Comparison of ENCODE assay signal across 28 cellular contexts in the genomic region with DNA sequence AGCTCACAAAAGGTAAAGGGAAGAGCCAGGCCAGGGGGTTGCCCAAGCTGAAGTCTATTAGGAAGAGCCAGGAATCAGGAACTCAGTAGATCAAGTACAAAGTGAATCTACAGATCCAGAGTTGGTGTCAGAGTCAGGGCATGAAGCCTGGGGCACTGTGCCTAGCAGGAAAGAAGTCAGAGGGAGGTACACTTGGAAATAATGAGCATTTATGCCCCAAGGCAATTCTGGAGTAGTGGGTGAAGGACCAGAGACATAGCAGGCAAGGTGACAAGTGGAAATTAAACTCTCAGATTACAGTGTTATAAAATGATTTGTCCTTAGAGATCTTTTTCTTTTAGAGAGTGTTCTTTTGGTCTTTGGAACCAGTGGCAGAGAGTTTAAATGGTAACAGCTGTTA.
DNase-seq lines count a peak whose midpoint lies in the region; ATAC-seq, FAIRE-seq and TF ChIP-seq lines count a peak whose summit lies in the region.
"Had no signal": no experiment of that assay in that cellular context is flagged by ENCODE, and none has a peak within 500 bp of the region (broad histone marks: within the 10 kb centered on the region; RNA-seq: fewer than 3 reads in every experiment).

No MANE protein-coding gene starts in this region.

- no peak overlapping the region for H2BK5ac ChIP-seq in mesendoderm (ENCODE audit: low read length)

- H3K56ac ChIP-seq in mesendoderm (ENCODE audit: low read length), result no peak overlapping the region

- no peak overlapping the region for H3K27ac ChIP-seq in mesendoderm (ENCODE audit: low read depth, low read length)
- H3K27ac ChIP-seq in hepatocyte, result no peak overlapping the region
- no peak overlapping the region for H3K27ac ChIP-seq in HepG2 (ENCODE audit: extremely low read length, insufficient read depth, low read length)
- H3K27ac ChIP-seq: psoas muscle, SJSA1, skin epidermis, testis, vagina had no signal

- TF ChIP-seq CTCF in hepatocyte (IDR thresholded peaks at IDR 0.05; ENCODE audit: poor library complexity), result no peak
- TF ChIP-seq CTCF in HepG2 (CRISPR knock-in tag; IDR thresholded peaks at IDR 0.05), result no peak

- no peak for ATAC-seq in HepG2
- ATAC-seq: activated CD4-positive, alpha-beta T cell treated with anti-CD3 and anti-CD28 coated beads for 36 hours; activated T-cell treated with anti-CD3 and anti-CD28 coated beads, Interleukin-2, amount 50 U/mL, for 72 hours; left ventricle myocardium superior; mucosa of descending colon; Panc1; psoas muscle had no signal

- DNase-seq in ELF-1 (ENCODE audit: low read depth, low spot score), result peak; percentile 7
- DNase-seq in NCI-H1436 treated with DMSO at 0.1 percent for 48 hours (lab: John Stamatoyannopoulos, UW), result peak; percentile 76
- DNase-seq in NCI-H69 (lab: John Stamatoyannopoulos, UW), result peak; percentile 99
- DNase-seq in mesendoderm, result peak; percentile 3
- DNase-seq in NCI-H526 (lab: John Stamatoyannopoulos, UW), result no peak
- DNase-seq in hepatocyte (ENCODE audit: low spot score), result no peak
- no peak for DNase-seq in HepG2 (ENCODE audit: low spot score)
- DNase-seq in NCI-H1694 treated with DMSO at 0.1 percent for 48 hours (lab: John Stamatoyannopoulos, UW), result no peak
- DNase-seq: activated CD4-positive, alpha-beta T cell treated with anti-CD3 and anti-CD28 coated beads for 36 hours; activated naive CD4-positive, alpha-beta T cell treated with anti-CD3 and anti-CD28 coated beads, Interleukin-2, amount 50 U/mL, for 16 hours; activated T-cell treated with anti-CD3 and anti-CD28 coated beads, Interleukin-2, amount 50 U/mL, for 72 hours; central memory CD4-positive, alpha-beta T cell; dorsolateral prefrontal cortex; foreskin fibroblast; H9; left ventricle myocardium superior; mucosa of descending colon; NCI-H2029; NK-92 treated with Interleukin-12 subunit alpha and Interleukin-12 subunit beta, amount 100 ng/mL, for 24 hours; psoas muscle; stimulated activated CD4-positive, alpha-beta T cell treated with anti-CD3 and anti-CD28 coated beads, Interleukin-1b, Interleukin-23, amount 100 ng/mL, for 48 hours; testis had no signal

- H3K4ac ChIP-seq in mesendoderm (ENCODE audit: low read depth, low read length), result no peak overlapping the region

- H3K4me3 ChIP-seq in mesendoderm (ENCODE audit: low read length), result no peak overlapping the region
- H3K4me3 ChIP-seq in hepatocyte, result no peak overlapping the region
- no peak overlapping the region for H3K4me3 ChIP-seq in HepG2 (replicated peaks in 1 of 3; ENCODE audit: insufficient read depth in 1 of 3, low read depth in 2 of 3, low read length in 3 of 3)
- H3K4me3 ChIP-seq: ascending aorta, dorsolateral prefrontal cortex, mucosa of descending colon, psoas muscle, SJSA1, skin epidermis, testis, vagina had no signal

- BruUV-seq in HepG2 (replicated peaks; lab: Mats Ljungman, UMichigan), result no TSS peak

- CTCF ChIA-PET in HepG2 (lab: Yijun Ruan, JAX; ENCODE audit: low intra/inter-chr PET ratio, low total read pairs), result no interaction called here

- peaks cover 2% of the 10 kb centered on the region for H3K4me1 ChIP-seq in mesendoderm (ENCODE audit: control insufficient read depth, low read depth, low read length)
- H3K4me1 ChIP-seq in hepatocyte (ENCODE audit: insufficient read depth), result no peaks in the 10 kb centered on the region
- H3K4me1 ChIP-seq in HepG2 (ENCODE audit: insufficient read depth, low read length), result no peaks in the 10 kb centered on the region
- H3K4me1 ChIP-seq: ascending aorta, psoas muscle, SJSA1 had no signal

- H2AK5ac ChIP-seq in mesendoderm (ENCODE audit: low read length), result no peak overlapping the region

- no peak overlapping the region for H3K9ac ChIP-seq in mesendoderm (ENCODE audit: low read length)
- H3K9ac ChIP-seq in HepG2 (ENCODE audit: insufficient read depth, low read depth, low read length), result no peak overlapping the region

- H2BK15ac ChIP-seq in mesendoderm (replicated peaks; ENCODE audit: low read depth), result no peak overlapping the region

- no peak for TF ChIP-seq POLR2A in HepG2 (IDR thresholded peaks at IDR 0.05; ENCODE audit: insufficient read depth in 1 of 2, low read depth in 2 of 2, low read length in 2 of 2)

- POLR2A ChIA-PET in HepG2 (lab: Yijun Ruan, JAX), result no interaction called here

- no peaks in the 10 kb centered on the region for H3K27me3 ChIP-seq in mesendoderm (ENCODE audit: insufficient read depth, low read length, poor library complexity)
- H3K27me3 ChIP-seq in hepatocyte, result no peaks in the 10 kb centered on the region
- no peaks in the 10 kb centered on the region for H3K27me3 ChIP-seq in HepG2 (ENCODE audit: control insufficient read depth in 1 of 2, insufficient read depth in 2 of 2, low read length in 2 of 2)
- H3K27me3 ChIP-seq: ascending aorta, dorsolateral prefrontal cortex, SJSA1, testis, vagina had no signal

- H3K9me2 ChIP-seq in hepatocyte (replicated peaks; ENCODE audit: insufficient read depth), result no peaks in the 10 kb centered on the region

- FAIRE-seq in HepG2 (lab: Jason Lieb, UNC), result no peak
- FAIRE-seq: D721Med had no signal

- intact Hi-C loops in HepG2 (cut with micrococcal nuclease; ENCODE audit: unreplicated experiment), result no loop called here

- H3K36me3 ChIP-seq in mesendoderm (ENCODE audit: control insufficient read depth, insufficient read depth, low read length), result no peaks in the 10 kb centered on the region
- no peaks in the 10 kb centered on the region for H3K36me3 ChIP-seq in hepatocyte (replicated peaks; ENCODE audit: insufficient read depth, low read depth)
- H3K36me3 ChIP-seq in HepG2 (replicated peaks in 1 of 2; ENCODE audit: control insufficient read depth in 1 of 2, insufficient read depth in 2 of 2, low read length in 2 of 2), result no peaks in the 10 kb centered on the region
- H3K36me3 ChIP-seq: ascending aorta, SJSA1, vagina had no signal

- in situ Hi-C loops in HepG2 (cut with HindIII; ENCODE audit: extremely low pct_ligation_motif_present, low pct_unique_long_range_greater_than_20kb), result loop anchor here (10.0 kb wide), 1 partner anchor 57 kb away; no protein-coding TSS in a partner anchor

- H3K79me2 ChIP-seq in mesendoderm (ENCODE audit: control insufficient read depth, insufficient read depth, low read length) (no peaks in the 10 kb centered on the region), hepatocyte (no peaks in the 10 kb centered on the region), HepG2 (ENCODE audit: insufficient read depth, low read length) (no peaks in the 10 kb centered on the region)

- TF ChIP-seq RAD21 in HepG2 (CRISPR knock-in tag; IDR thresholded peaks at IDR 0.05), result no peak

- H3K79me1 ChIP-seq in mesendoderm (ENCODE audit: low read length), result no peaks in the 10 kb centered on the region

- H4K8ac ChIP-seq in mesendoderm (ENCODE audit: low read depth, low read length), result no peak overlapping the region

- H3K23ac ChIP-seq in mesendoderm (ENCODE audit: low read length), result no peak overlapping the region

- H3K9me3 ChIP-seq in hepatocyte (ENCODE audit: low read depth), result no peaks in the 10 kb centered on the region
- no peaks in the 10 kb centered on the region for H3K9me3 ChIP-seq in HepG2 (ENCODE audit: low read length)
- H3K9me3 ChIP-seq: ascending aorta, mucosa of descending colon, psoas muscle, SJSA1, testis, vagina had no signal

- no peak overlapping the region for H4K5ac ChIP-seq in mesendoderm (ENCODE audit: low read length)

- no peak overlapping the region for H3K4me2 ChIP-seq in mesendoderm (ENCODE audit: low read length)
- H3K4me2 ChIP-seq in hepatocyte, result no peak overlapping the region
- H3K4me2 ChIP-seq in HepG2 (ENCODE audit: low read depth, low read length), result no peak overlapping the region

- no peak overlapping the region for H3K18ac ChIP-seq in mesendoderm (ENCODE audit: low read length)

- no peak for TF ChIP-seq EP300 in HepG2 (IDR thresholded peaks at IDR 0.05; ENCODE audit: low read depth in 2 of 2, low read length in 2 of 2)
- TF ChIP-seq EP300 in HepG2 (CRISPR knock-in tag; IDR thresholded peaks at IDR 0.05; ENCODE audit: borderline replicate concordance), result no peak

- no peak overlapping the region for H2AFZ ChIP-seq in hepatocyte
- no peak overlapping the region for H2AFZ ChIP-seq in HepG2 (ENCODE audit: low read length)

- no peak overlapping the region for H2BK120ac ChIP-seq in mesendoderm (ENCODE audit: low read depth, low read length)

- no peaks in the 10 kb centered on the region for H4K20me1 ChIP-seq in hepatocyte (ENCODE audit: insufficient read depth, poor library complexity, severe bottlenecking)
- no peaks in the 10 kb centered on the region for H4K20me1 ChIP-seq in HepG2 (ENCODE audit: insufficient read depth, low read length)

TF ChIP-seq in HepG2, 621 proteins besides CTCF, POLR2A, EP300 and RAD21 (continues in another document):
- TF ChIP-seq, protein P1, sequence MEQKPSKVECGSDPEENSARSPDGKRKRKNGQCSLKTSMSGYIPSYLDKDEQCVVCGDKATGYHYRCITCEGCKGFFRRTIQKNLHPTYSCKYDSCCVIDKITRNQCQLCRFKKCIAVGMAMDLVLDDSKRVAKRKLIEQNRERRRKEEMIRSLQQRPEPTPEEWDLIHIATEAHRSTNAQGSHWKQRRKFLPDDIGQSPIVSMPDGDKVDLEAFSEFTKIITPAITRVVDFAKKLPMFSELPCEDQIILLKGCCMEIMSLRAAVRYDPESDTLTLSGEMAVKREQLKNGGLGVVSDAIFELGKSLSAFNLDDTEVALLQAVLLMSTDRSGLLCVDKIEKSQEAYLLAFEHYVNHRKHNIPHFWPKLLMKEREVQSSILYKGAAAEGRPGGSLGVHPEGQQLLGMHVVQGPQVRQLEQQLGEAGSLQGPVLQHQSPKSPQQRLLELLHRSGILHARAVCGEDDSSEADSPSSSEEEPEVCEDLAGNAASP (CRISPR knock-in tag; IDR thresholded peaks at IDR 0.05; ENCODE audit: borderline replicate concordance), result no peak
- TF ChIP-seq HCFC1 (IDR thresholded peaks at IDR 0.05; ENCODE audit: low read depth, low read length) (no peak), FOXO1 (CRISPR knock-in tag; IDR thresholded peaks at IDR 0.05) (no peak), CAMTA2 (CRISPR knock-in tag; IDR thresholded peaks at IDR 0.05; ENCODE audit: borderline replicate concordance) (no peak), ZNF607 (CRISPR knock-in tag; IDR thresholded peaks at IDR 0.05; ENCODE audit: borderline replicate concordance) (no peak), TMF1 (CRISPR knock-in tag; IDR thresholded peaks at IDR 0.05; ENCODE audit: low read depth) (no peak)
- TF ChIP-seq, protein P2, sequence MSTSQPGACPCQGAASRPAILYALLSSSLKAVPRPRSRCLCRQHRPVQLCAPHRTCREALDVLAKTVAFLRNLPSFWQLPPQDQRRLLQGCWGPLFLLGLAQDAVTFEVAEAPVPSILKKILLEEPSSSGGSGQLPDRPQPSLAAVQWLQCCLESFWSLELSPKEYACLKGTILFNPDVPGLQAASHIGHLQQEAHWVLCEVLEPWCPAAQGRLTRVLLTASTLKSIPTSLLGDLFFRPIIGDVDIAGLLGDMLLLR (CRISPR knock-in tag; IDR thresholded peaks at IDR 0.05), result no peak

Comparison
In these comparisons a context has a peak if more than half of its experiments do, and no peak if none do; other contexts are left out.
1. DNase-seq: peak in ELF-1 (single experiment), NCI-H1436 treated with DMSO at 0.1 percent for 48 hours (single experiment), NCI-H69 (single experiment) and mesendoderm (single experiment); none in NCI-H526 (0 of 2), hepatocyte (single experiment), HepG2 (single experiment) and NCI-H1694 treated with DMSO at 0.1 percent for 48 hours (single experiment).